In genomic region chr5:58794875-58795274, GRCh38 we compare ENCODE assay signal across 1 cellular context.
TF ChIP-seq lines count a peak whose summit lies in the region.

No MANE protein-coding gene starts in this region.

TF ChIP-seq in GM23338, 12 proteins besides CTCF, POLR2A, EP300 and RAD21 (continued from another document):
- TF ChIP-seq ZNF462 (CRISPR knock-in tag; IDR thresholded peaks at IDR 0.05) (no peak), ZNF114 (CRISPR knock-in tag; IDR thresholded peaks at IDR 0.05) (no peak)
